Comparison of ENCODE assay signal across 8 cellular contexts in genomic region chr11:66883021-66883968, GRCh38. TPM values are rescaled to one million over a fixed set of nuclear protein-coding genes. Genes with fewer than 3 reads are reported as not detected.
DNase-seq lines count a peak whose midpoint lies in the region; ATAC-seq, FAIRE-seq and TF ChIP-seq lines count a peak whose summit lies in the region.

No MANE protein-coding gene starts in this region.

- no peaks in the 10 kb centered on the region for H3K36me3 ChIP-seq in H1 (ENCODE audit: control insufficient read depth in 2 of 4, insufficient read depth in 4 of 4, low read length in 3 of 4)

- TF ChIP-seq CTCF in A549 (IDR thresholded peaks at IDR 0.05) (peak; percentile 87), GM13977 (IDR thresholded peaks at IDR 0.05; ENCODE audit: extremely low read depth, insufficient read depth, missing control alignments) (peak; percentile 87), H1 (IDR thresholded peaks at IDR 0.05; ENCODE audit: control extremely low read depth in 1 of 3, insufficient read depth in 1 of 3, low read depth in 1 of 3, low read length in 3 of 3) (peak; percentile 83 to 95 (median 95))

- TF ChIP-seq RAD21 in A549 (conservative IDR thresholded peaks at IDR 0.05 in 1 of 2, IDR thresholded peaks at IDR 0.05 in 1 of 2) (peak; percentile 79 to 85), H1 (IDR thresholded peaks at IDR 0.05 in 1 of 2, conservative IDR thresholded peaks at IDR 0.05 in 1 of 2; ENCODE audit: low read depth in 2 of 2, low read length in 2 of 2) (peak; percentile 81 to 83)

- no peak overlapping the region for H2BK20ac ChIP-seq in H1 (ENCODE audit: low read length)

- H4K8ac ChIP-seq in H1 (ENCODE audit: extremely low read depth, insufficient read depth, low read length) = no peak overlapping the region

- H3K18ac ChIP-seq in H1 (ENCODE audit: extremely low read depth, low read length) = no peak overlapping the region

- no peak overlapping the region for H2AK5ac ChIP-seq in H1 (ENCODE audit: low read depth, low read length)

- no peak overlapping the region for H2BK15ac ChIP-seq in H1 (ENCODE audit: low read length)

- no peak overlapping the region for H3K4ac ChIP-seq in H1 (replicated peaks; ENCODE audit: insufficient read length, low read depth, low read length)

- no peak overlapping the region for H3K23ac ChIP-seq in H1 (ENCODE audit: insufficient read length)

- 11% methylated on average over 28 of the region's 28 CpGs for WGBS in A549 (ENCODE audit: missing lambda C conversion rate)
- whole genome bisulfite sequencing in H1 (ENCODE audit: extremely low coverage in 1 of 2, insufficient coverage in 1 of 2, insufficient read length in 1 of 2, insufficient replicate concordance in 2 of 2, low coverage in 1 of 2, low lambda C conversion rate in 2 of 2, missing lambda C conversion rate in 1 of 2), 2 experiments = 73% methylated on average over 28 of the region's 28 CpGs; no CpG with 5 or more reads in 1 of the 2 experiments

- DNase-seq in A549 (ENCODE audit: low read depth in 1 of 2, low spot score in 1 of 2) (peak; percentile 85 to 93), GM13977 (ENCODE audit: low spot score) (peak; percentile 60), NCI-H446 (lab: John Stamatoyannopoulos, UW) (peak; percentile 12 to 79), H1 (ENCODE audit: low read depth in 1 of 2, low spot score in 2 of 2) (peak in 1 of 2 experiments; percentile 97), middle frontal gyrus (ENCODE audit: extremely low spot score, low spot score) (peak; percentile 76)
- peak; percentile 73 for DNase-seq in activated CD8-positive, alpha-beta T cell treated with anti-CD3 and anti-CD28 coated beads, Interleukin-2, amount 10 ng/mL, durations not matched to agents 7 days and 5 days
- DNase-seq in stimulated activated CD8-positive, alpha-beta memory T cell treated with anti-CD3 and anti-CD28 coated beads, Interleukin-2, amount 100 ng/mL, for 48 hours (ENCODE audit: low read depth in 2 of 2) = peak; percentile 58 to 67

- H3K23me2 ChIP-seq in H1 (ENCODE audit: low read depth, low read length) = no peaks in the 10 kb centered on the region

- ATAC-seq in A549 = peak; percentile 65 to 79
- ATAC-seq in activated CD8-positive, alpha-beta T cell treated with anti-CD3 and anti-CD28 coated beads, Interleukin-2, amount 10 ng/mL, durations not matched to agents 7 days and 5 days = peak; percentile 76
- no peak for ATAC-seq in HG02938 (IDR thresholded peaks at IDR 0.05; ENCODE audit: unreplicated experiment)

- H3K4me3 ChIP-seq in A549 = no peak overlapping the region
- H3K4me3 ChIP-seq in H1 (ENCODE audit: extremely low read depth in 1 of 4, insufficient read depth in 2 of 4, low read depth in 3 of 4, low read length in 4 of 4) = no peak overlapping the region

- no peak overlapping the region for H2AFZ ChIP-seq in H1 (ENCODE audit: low read length)

- H3K27ac ChIP-seq in A549 = peak overlapping the region; percentile 95 to 97
- H3K27ac ChIP-seq in H1 (ENCODE audit: low read depth, low read length) = no peak overlapping the region

- in situ Hi-C loops in GM13977 (cut with MboI; ENCODE audit: low pct_unique_long_range_greater_than_20kb, low sequenced_read_pairs, unreplicated experiment) = no loop called here

- no peaks in the 10 kb centered on the region for H3K27me3 Mint-ChIP-seq in activated CD8-positive, alpha-beta T cell treated with anti-CD3 and anti-CD28 coated beads, Interleukin-2, amount 10 ng/mL, durations not matched to agents 7 days and 5 days (ENCODE audit: low read depth)

- no peaks in the 10 kb centered on the region for H3K27me3 ChIP-seq in H1 (replicated peaks in 1 of 4; ENCODE audit: control insufficient read depth in 3 of 4, extremely low read depth in 1 of 4, insufficient read depth in 3 of 4, low read length in 3 of 4)

- TF ChIP-seq EP300 in A549 (IDR thresholded peaks at IDR 0.05) (peak in 1 of 2 experiments; percentile 15; a peak in 1 of 5 replicates), H1 (IDR thresholded peaks at IDR 0.05; ENCODE audit: borderline replicate concordance in 1 of 2, low read depth in 2 of 2, low read length in 2 of 2) (no peak)

- TF ChIP-seq POLR2A in A549 (IDR thresholded peaks at IDR 0.05; ENCODE audit: low read length) (no peak), H1 (IDR thresholded peaks at IDR 0.05; ENCODE audit: control extremely low read depth in 1 of 2, low read depth in 2 of 2, low read length in 2 of 2) (no peak)

- no peak overlapping the region for H3K9ac ChIP-seq in H1 (replicated peaks in 1 of 4; ENCODE audit: extremely low read depth in 1 of 4, low read depth in 3 of 4, low read length in 3 of 4)

- peak overlapping the region; percentile 31; the same call in 1 of the 2 replicates for H2BK5ac ChIP-seq in H1 (ENCODE audit: low read depth, low read length)

- H3K4me1 ChIP-seq in A549 = peaks cover 99% of the 10 kb centered on the region
- peaks cover 4 to 25% (median 16%) of the 10 kb centered on the region in 4 experiments for H3K4me1 ChIP-seq in H1 (replicated peaks in 1 of 4; ENCODE audit: control insufficient read depth in 3 of 4, insufficient read depth in 4 of 4, low read length in 3 of 4)

- H3K14ac ChIP-seq in H1 (ENCODE audit: insufficient read length) = no peak overlapping the region

- CTCF ChIA-PET in A549 (lab: Yijun Ruan, JAX) (interaction anchor here (0.6 to 13.1 kb wide), 42 partner anchors 8 to 1722 kb away, joined by 3 to 135 read pairs (median 4); partner anchors contain the start of genes C11orf86, PC, RBM4 and RCE1), H1 (lab: Charles Lee; ENCODE audit: partially characterized antibody) (interaction anchor here (0.6 to 11.9 kb wide), 28 partner anchors 12 to 205 kb away, joined by 3 to 199 read pairs (median 5); partner anchors contain the start of genes C11orf86, RBM4B and RCE1)
- CTCF ChIA-PET in activated CD8-positive, alpha-beta T cell treated with anti-CD3 and anti-CD28 coated beads, Interleukin-2, amount 10 ng/mL, durations not matched to agents 7 days and 5 days (lab: Charles Lee) = interaction anchor here (0.6 to 2.5 kb wide), 11 partner anchors 8 to 198 kb away, joined by 3 to 13 read pairs (median 3); partner anchors contain the start of gene RCE1

- H4K5ac ChIP-seq in H1 (ENCODE audit: insufficient read length, low read depth, low read length) = no peak overlapping the region

- H3K79me1 ChIP-seq in H1 (ENCODE audit: low read depth, low read length) = peaks cover under 1% of the 10 kb centered on the region

- no peak overlapping the region for H3K4me3 Mint-ChIP-seq in activated CD8-positive, alpha-beta T cell treated with anti-CD3 and anti-CD28 coated beads, Interleukin-2, amount 10 ng/mL, durations not matched to agents 7 days and 5 days

- H3K27ac Mint-ChIP-seq in activated CD8-positive, alpha-beta T cell treated with anti-CD3 and anti-CD28 coated beads, Interleukin-2, amount 10 ng/mL, durations not matched to agents 7 days and 5 days = no peak overlapping the region

- H2BK12ac ChIP-seq in H1 (ENCODE audit: low read depth, low read length) = 0 out of 2 replicates have a peak overlapping the region, but pooled peaks have one; percentile 31

- POLR2A ChIA-PET in A549 (lab: Yijun Ruan, JAX) (interaction anchor here (0.6 to 2.0 kb wide), 5 partner anchors 9 to 93 kb away, joined by 3 to 7 read pairs (median 5); partner anchors contain the start of gene RCE1), H1 (lab: Charles Lee; ENCODE audit: partially characterized antibody) (interaction anchor here (1.0 to 1.8 kb wide), 4 partner anchors 9 to 67 kb away, joined by 3 to 5 read pairs (median 3); no protein-coding TSS in a partner anchor)
- POLR2A ChIA-PET in activated CD8-positive, alpha-beta T cell treated with anti-CD3 and anti-CD28 coated beads, Interleukin-2, amount 10 ng/mL, durations not matched to agents 7 days and 5 days (lab: Charles Lee) = no interaction called here

- peaks cover 0 to 2% of the 10 kb centered on the region in 2 experiments for H4K20me1 ChIP-seq in H1 (replicated peaks in 1 of 2; ENCODE audit: control insufficient read depth in 1 of 2, insufficient read depth in 2 of 2, low read length in 2 of 2)

- peak overlapping the region; percentile 18 for H4K91ac ChIP-seq in H1 (replicated peaks; ENCODE audit: insufficient read length, low read length)

- peak overlapping the region; percentile 72 for H3K4me2 ChIP-seq in A549
- H3K4me2 ChIP-seq in H1 (ENCODE audit: insufficient read depth in 1 of 2, low read depth in 2 of 2, low read length in 2 of 2) = no peak overlapping the region; a peak in 1 of 4 replicates

- FAIRE-seq in A549 (lab: Jason Lieb, UNC) (peak; percentile 72), H1 (lab: Jason Lieb, UNC) (peak; percentile 87)

- H3K4me1 Mint-ChIP-seq in activated CD8-positive, alpha-beta T cell treated with anti-CD3 and anti-CD28 coated beads, Interleukin-2, amount 10 ng/mL, durations not matched to agents 7 days and 5 days (ENCODE audit: low read depth) = peaks cover 18% of the 10 kb centered on the region

- H3K9me3 Mint-ChIP-seq in activated CD8-positive, alpha-beta T cell treated with anti-CD3 and anti-CD28 coated beads, Interleukin-2, amount 10 ng/mL, durations not matched to agents 7 days and 5 days (ENCODE audit: insufficient read depth) = no peaks in the 10 kb centered on the region

- no peak overlapping the region for H3K56ac ChIP-seq in H1 (replicated peaks; ENCODE audit: insufficient read length, low read depth, low read length)

- no peaks in the 10 kb centered on the region for H3K79me2 ChIP-seq in H1 (ENCODE audit: control insufficient read depth in 1 of 2, insufficient read depth in 2 of 2, low read length in 2 of 2)

- no peak overlapping the region for H2BK120ac ChIP-seq in H1 (replicated peaks; ENCODE audit: low read depth, low read length)

- H3K36me3 Mint-ChIP-seq in activated CD8-positive, alpha-beta T cell treated with anti-CD3 and anti-CD28 coated beads, Interleukin-2, amount 10 ng/mL, durations not matched to agents 7 days and 5 days (ENCODE audit: low read depth) = no peaks in the 10 kb centered on the region

- H3K9me3 ChIP-seq in A549 (no peaks in the 10 kb centered on the region), H1 (ENCODE audit: insufficient read depth in 2 of 2, low read depth in 1 of 2, low read length in 1 of 2) (no peaks in the 10 kb centered on the region)

RNA-seq across cellular contexts. Expression of gene LRFN4, which starts 26.4 kb away (rescaled TPM):
- 7.9 and 8.8 TPM in 2 replicates for polyA plus RNA-seq in A549 (2011; rRNA removed)
- polyA plus RNA-seq in A549 (2012; cell fraction: cytosol; rRNA removed) = 33.9 and 65.3 TPM in 2 replicates
- polyA plus RNA-seq in A549 (2012; cell fraction: nucleus; rRNA removed) = 114 and 175 TPM in 2 replicates
- polyA plus RNA-seq in A549 (2017; fragmentation: RNase III; extraction: RNeasy Plus Mini Kit Qiagen cat#74134 plus additional on column Dnase treatment) = 33.9 to 50.0 TPM (median 44.7 TPM) in 3 replicates
- polyA minus RNA-seq in A549 (2011; rRNA and poly(A)+ RNA removed) = 4.7 and 6.6 TPM in 2 replicates
- total RNA-seq in activated CD8-positive, alpha-beta T cell treated with anti-CD3 and anti-CD28 coated beads, Interleukin-2, amount 10 ng/mL, durations not matched to agents 7 days and 5 days = 10 to 100 TPM; 24.6 to 28.3 TPM
- total RNA-seq in H1 (2021; fragmentation: NEBNext Ultra II Directional; extraction: Animal tissue kit (Norgen Biotek cat#: 25700)) = 64.3 and 67.6 TPM in 2 replicates
- 49.8 and 66.9 TPM in 2 replicates for polyA plus RNA-seq in H1 (2011; rRNA removed)
- 38.6 TPM for polyA plus RNA-seq in H1 (2011; cell fraction: cytosol; rRNA removed)
- polyA plus RNA-seq in H1 (2011; cell fraction: nucleus; rRNA removed) = 112 TPM
- 24.3 to 37.8 TPM (median 34.2 TPM) in 4 replicates for polyA plus RNA-seq in H1 (2012, experiment 1 of 2)
- 32.6 TPM for polyA plus RNA-seq in H1 (2012, experiment 2 of 2)
- 37.5 TPM for polyA plus RNA-seq in H1 (2013, experiment 1 of 2)
- 32.3 TPM for polyA plus RNA-seq in H1 (2013, experiment 2 of 2)
- polyA minus RNA-seq in H1 (2011; rRNA and poly(A)+ RNA removed) = 8.3 and 9.8 TPM in 2 replicates
- polyA minus RNA-seq in H1 (2011; cell fraction: cytosol; rRNA and poly(A)+ RNA removed) = 32.6 TPM
- polyA minus RNA-seq in H1 (2011; cell fraction: nucleus; rRNA and poly(A)+ RNA removed) = 32.0 TPM

RNA-seq across cellular contexts. Expression of gene RCE1, which starts 40.1 kb away (rescaled TPM):
- polyA plus RNA-seq in A549 (2011; rRNA removed) (20.3 and 22.1 TPM in 2 replicates), A549 (2017; fragmentation: RNase III; extraction: RNeasy Plus Mini Kit Qiagen cat#74134 plus additional on column Dnase treatment) (21.3 to 23.3 TPM (median 22.5 TPM) in 3 replicates), H1 (2011; rRNA removed) (84.8 and 119 TPM in 2 replicates)
- polyA plus RNA-seq in A549 (2012; cell fraction: cytosol; rRNA removed) = 49.2 and 69.1 TPM in 2 replicates
- 128 and 157 TPM in 2 replicates for polyA plus RNA-seq in A549 (2012; cell fraction: nucleus; rRNA removed)
- 19.6 and 26.8 TPM in 2 replicates for polyA minus RNA-seq in A549 (2011; rRNA and poly(A)+ RNA removed)
- total RNA-seq in activated CD8-positive, alpha-beta T cell treated with anti-CD3 and anti-CD28 coated beads, Interleukin-2, amount 10 ng/mL, durations not matched to agents 7 days and 5 days = 10 to 100 TPM; 23.1 to 27.3 TPM
- 33.7 and 35.8 TPM in 2 replicates for total RNA-seq in H1 (2021; fragmentation: NEBNext Ultra II Directional; extraction: Animal tissue kit (Norgen Biotek cat#: 25700))
- 51.7 TPM for polyA plus RNA-seq in H1 (2011; cell fraction: cytosol; rRNA removed)
- polyA plus RNA-seq in H1 (2011; cell fraction: nucleus; rRNA removed) = 112 TPM
- polyA plus RNA-seq in H1 (2012, experiment 1 of 2) = 26.3 to 35.1 TPM (median 34.3 TPM) in 4 replicates
- polyA plus RNA-seq in H1 (2012, experiment 2 of 2) = 38.1 TPM
- 44.3 TPM for polyA plus RNA-seq in H1 (2013, experiment 1 of 2)
- polyA plus RNA-seq in H1 (2013, experiment 2 of 2) = 46.4 TPM
- 22.8 and 25.8 TPM in 2 replicates for polyA minus RNA-seq in H1 (2011; rRNA and poly(A)+ RNA removed)
- 22.8 TPM for polyA minus RNA-seq in H1 (2011; cell fraction: cytosol; rRNA and poly(A)+ RNA removed)
- 27.7 TPM for polyA minus RNA-seq in H1 (2011; cell fraction: nucleus; rRNA and poly(A)+ RNA removed)

Comparison
In these comparisons a context has a peak if more than half of its experiments do, and no peak if none do; other contexts are left out.
1. Of the 18 proteins assayed by ChIP-seq in both H1 and A549: peak only in H1: none; only in A549: E2F6, MAFK and USF2; in both: CTCF, MAX and RAD21; in neither: 9; mixed calls (peak in some experiments, not most) for 3.